8 cellular contexts compared by ENCODE assay signal in the genomic region with DNA sequence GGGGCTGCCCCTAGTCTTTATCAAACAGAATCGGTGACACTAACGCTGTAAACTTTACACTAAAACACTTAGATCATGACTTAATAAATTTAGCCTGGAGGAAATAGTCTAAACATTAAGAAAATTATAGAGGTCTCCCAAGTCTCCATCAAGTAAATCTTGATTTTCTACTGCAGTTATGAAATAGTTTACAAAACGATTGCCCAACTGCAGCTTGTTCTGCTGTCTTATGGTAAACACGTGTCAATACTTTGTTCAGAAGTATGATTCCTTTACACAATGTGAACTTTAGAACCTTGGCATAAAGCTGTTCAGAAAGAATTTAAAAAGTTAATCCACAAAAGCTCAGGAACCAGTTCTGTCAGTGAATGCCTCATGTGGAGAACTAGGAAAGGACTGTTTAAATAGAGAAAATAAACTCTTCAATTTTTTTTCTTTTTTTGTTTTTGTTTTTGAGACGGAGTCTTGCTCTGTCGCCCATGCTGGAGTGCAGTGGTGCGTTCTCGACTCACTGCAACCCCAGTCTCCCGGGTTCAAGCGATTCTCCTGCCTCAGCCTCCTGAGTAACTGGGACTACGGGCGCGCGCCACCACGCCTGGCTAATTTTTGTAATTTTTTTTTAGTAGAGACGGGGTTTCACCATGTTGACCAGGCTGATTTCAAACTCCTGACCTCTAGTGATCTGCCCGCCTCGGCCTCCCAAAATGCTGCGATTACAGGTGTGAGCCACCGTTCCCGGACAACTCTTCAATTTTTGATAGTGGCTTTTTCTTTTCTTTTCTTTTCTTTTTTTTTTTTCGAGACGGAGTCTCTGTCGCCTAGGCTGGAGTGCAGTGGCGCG. TPM values are rescaled to one million over a fixed set of nuclear protein-coding genes. Genes with fewer than 3 reads are reported as not detected.
A peak's percentile ranks its signal among the peaks of the same experiment; 100 is the strongest.
DNase-seq lines count a peak whose midpoint lies in the region; ATAC-seq and TF ChIP-seq lines count a peak whose summit lies in the region.

No MANE protein-coding gene starts in this region.

- H3K4me3 ChIP-seq in HEK293 (ENCODE audit: low read depth, low read length) (peak overlapping the region; percentile 59), SK-N-MC (peak overlapping the region; percentile 96), fibroblast of pulmonary artery (replicated peaks; ENCODE audit: low read depth, low read length) (peak overlapping the region; percentile 98)

- POLR2A ChIA-PET in HEK293 (lab: Yijun Ruan, JAX), result interaction anchor here (0.7 to 4.1 kb wide), 3 partner anchors 15 to 141 kb away, joined by 5 to 23 read pairs (median 5); partner anchors contain the start of gene DNAJC16

- H3K4me1 ChIP-seq in HEK293 (ENCODE audit: control insufficient read depth, insufficient read depth, low read length), result peaks cover 11% of the 10 kb centered on the region; the same call in 1 of the 2 replicates

- H3K9ac ChIP-seq in SK-N-MC (ENCODE audit: insufficient read length), result peak overlapping the region; percentile 83

- no peaks in the 10 kb centered on the region for H3K9me3 ChIP-seq in HEK293 (ENCODE audit: control insufficient read depth, insufficient read depth, low read depth, low read length)
- no peaks in the 10 kb centered on the region for H3K9me3 ChIP-seq in SK-N-MC (ENCODE audit: low read depth, low read length)

- no peaks in the 10 kb centered on the region for H3K36me3 ChIP-seq in HEK293 (ENCODE audit: control insufficient read depth in 2 of 2, insufficient read depth in 1 of 2, low read length in 2 of 2)
- peaks cover 26% of the 10 kb centered on the region for H3K36me3 ChIP-seq in SK-N-MC (ENCODE audit: insufficient read depth, low read length)

- DNase-seq in SK-N-MC (ENCODE audit: low read depth, low spot score), result no peak
- peak; percentile 75 for DNase-seq in fibroblast of pulmonary artery (ENCODE audit: low read depth)
- no peak for DNase-seq in sciatic nerve (ENCODE audit: low spot score)
- DNase-seq in activated CD8-positive, alpha-beta memory T cell treated with anti-CD3 and anti-CD28 coated beads, Interleukin-2, amount 50 U/mL, for 4 hours, result no peak
- no peak for DNase-seq in H4 (ENCODE audit: low spot score)
- no peak for DNase-seq in inferior parietal cortex (ENCODE audit: extremely low spot score)

- intact Hi-C loops in sciatic nerve (cut with DNase I), result loop anchor here (5.0 to 10.0 kb wide), 2 partner anchors 68 to 896 kb away; partner anchors contain the start of gene RNU1-1

- TF ChIP-seq CTCF in HEK293 (tag by site-specific recombination; IDR thresholded peaks at IDR 0.05) (no peak), fibroblast of pulmonary artery (IDR thresholded peaks at IDR 0.05; ENCODE audit: low read length, missing control alignments) (no peak)

- ATAC-seq in sciatic nerve, result peak; percentile 16
- no peak for ATAC-seq in GM21737 (IDR thresholded peaks at IDR 0.05; ENCODE audit: unreplicated experiment)

- CTCF ChIA-PET in HEK293 (lab: Yijun Ruan, JAX), result interaction anchor here (0.7 kb wide), 1 partner anchor 275 kb away, joined by 11 read pairs; no protein-coding TSS in a partner anchor

- no peak overlapping the region; the same call in 1 of the 2 replicates for H3K27ac ChIP-seq in HEK293 (ENCODE audit: extremely low read depth, low read depth, low read length)
- H3K27ac ChIP-seq in SK-N-MC, result peak overlapping the region; percentile 76

TF ChIP-seq in HEK293, 187 proteins besides CTCF, POLR2A, EP300 and RAD21:
- no peak for TF ChIP-seq OSR2 (tag by site-specific recombination; IDR thresholded peaks at IDR 0.05)
- peak; percentile 85 for TF ChIP-seq PRDM6 (tag by site-specific recombination; IDR thresholded peaks at IDR 0.05)
- no peak for TF ChIP-seq ZNF664 (tag by site-specific recombination; IDR thresholded peaks at IDR 0.05)
- TF ChIP-seq, protein P1, sequence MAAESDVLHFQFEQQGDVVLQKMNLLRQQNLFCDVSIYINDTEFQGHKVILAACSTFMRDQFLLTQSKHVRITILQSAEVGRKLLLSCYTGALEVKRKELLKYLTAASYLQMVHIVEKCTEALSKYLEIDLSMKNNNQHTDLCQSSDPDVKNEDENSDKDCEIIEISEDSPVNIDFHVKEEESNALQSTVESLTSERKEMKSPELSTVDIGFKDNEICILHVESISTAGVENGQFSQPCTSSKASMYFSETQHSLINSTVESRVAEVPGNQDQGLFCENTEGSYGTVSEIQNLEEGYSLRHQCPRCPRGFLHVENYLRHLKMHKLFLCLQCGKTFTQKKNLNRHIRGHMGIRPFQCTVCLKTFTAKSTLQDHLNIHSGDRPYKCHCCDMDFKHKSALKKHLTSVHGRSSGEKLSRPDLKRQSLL (tag by site-specific recombination; IDR thresholded peaks at IDR 0.05), result 0 out of 2 replicates have a peak, but pooled peaks have one; percentile 17
- no peak for TF ChIP-seq ZNF114 (tag by site-specific recombination; IDR thresholded peaks at IDR 0.05)
- no peak for TF ChIP-seq ZNF623 (tag by site-specific recombination; IDR thresholded peaks at IDR 0.05)
- TF ChIP-seq ZNF26 (tag by site-specific recombination; IDR thresholded peaks at IDR 0.05), result no peak
- no peak for TF ChIP-seq KLF10 (tag by site-specific recombination; IDR thresholded peaks at IDR 0.05)
- no peak for TF ChIP-seq ZNF302 (tag by site-specific recombination; IDR thresholded peaks at IDR 0.05; ENCODE audit: low read depth)
- TF ChIP-seq ZNF639 (tag by site-specific recombination; IDR thresholded peaks at IDR 0.05), result no peak
TF ChIP-seq in HEK293: peak in this region for 2.

RNA-seq across cellular contexts. Expression of gene DDI2, which starts 1.6 kb away (rescaled TPM):
- 38.5 TPM for total RNA-seq in sciatic nerve
- total RNA-seq in H4 (2014; rRNA removed; shearing (Covaris generic)), result 4.5 and 5.2 TPM in 2 replicates

RNA-seq across cellular contexts. Expression of gene AGMAT, which starts 34.1 kb away (rescaled TPM):
- total RNA-seq in sciatic nerve, result 0.18 TPM
- total RNA-seq in H4 (2014; rRNA removed; shearing (Covaris generic)), result not detected in 2 replicates
